ENCODE assay signal across 22 cellular contexts in genomic region chr12:108981835-108982234, GRCh38. TPM values are rescaled to one million over a fixed set of nuclear protein-coding genes. Genes with fewer than 3 reads are reported as not detected.
"Had no signal": no experiment of that assay in that cellular context is flagged by ENCODE, and none has a peak within 500 bp of the region (broad histone marks: within the 10 kb centered on the region; RNA-seq: fewer than 3 reads in every experiment).

No MANE protein-coding gene starts in this region.

- H3K27ac ChIP-seq: SJSA1, SK-N-MC had no signal

- H3K9me3 ChIP-seq: MG63, SJSA1 had no signal

- H3K27me3 ChIP-seq: SJSA1 had no signal

- H3K4me3 ChIP-seq: MG63, SJSA1, SK-N-MC had no signal

- H3K36me3 ChIP-seq: MG63, SJSA1 had no signal

- FAIRE-seq: RCC 7860 had no signal

- DNase-seq: Karpas-422, KG1, MG63, NCI-H1092, NCI-H1105 treated with DMSO at 0.1 percent for 48 hours, NCI-H1417 treated with DMSO at 0.1 percent for 48 hours, NCI-H146, NCI-H1694 treated with DMSO at 0.1 percent for 48 hours, NCI-H1930, NCI-H2081, NCI-H2107, NCI-H2227 treated with DMSO at 0.1 percent for 48 hours, NCI-H524, NCI-H526 treated with DMSO at 0.1 percent for 48 hours, NCI-H748 treated with DMSO at 0.1 percent for 48 hours, RPMI8226, SIG-M5 had no signal

- H3K4me1 ChIP-seq: SJSA1 had no signal

RNA-seq across cellular contexts. Expression of gene SVOP, which starts 39.0 kb away (rescaled TPM):
- total RNA-seq: NCI-H460; SJSA1; T-helper 1 cell treated with Interleukin-12 subunit alpha and Interleukin-12 subunit beta and Interleukin-4 antibody, amounts not matched to agents 30 ng/mL and 1 ng/mL, for 36 hours had no signal
